Comparison of ENCODE assay signal across 32 cellular contexts in genomic region chr1:17116643-17117042, GRCh38. TPM values are rescaled to one million over a fixed set of nuclear protein-coding genes. Genes with fewer than 3 reads are reported as not detected.
"Had no signal": no experiment of that assay in that cellular context is flagged by ENCODE, and none has a peak within 500 bp of the region (broad histone marks: within the 10 kb centered on the region; RNA-seq: fewer than 3 reads in every experiment).

No MANE protein-coding gene starts in this region.

- FAIRE-seq: endothelial cell of umbilical vein, islet of Langerhans, urothelium cell line had no signal

- H3K36me3 ChIP-seq: colonic mucosa, esophagus muscularis mucosa, heart right ventricle, lower lobe of right lung, neural progenitor cell, ovary, stomach, thoracic aorta, tibial nerve, upper lobe of left lung had no signal

- H3K4me2 ChIP-seq: neural progenitor cell had no signal

- H3K9me3 ChIP-seq: colonic mucosa, esophagus muscularis mucosa, heart right ventricle, lower lobe of right lung, mucosa of descending colon, ovary, stomach, thoracic aorta, tibial nerve, upper lobe of left lung had no signal

- H3K4me3 Mint-ChIP-seq: central memory CD8-positive, alpha-beta T cell; dendritic cell treated with granulocyte-macrophage colony-stimulating factor and Interleukin-4, amounts not matched to agents 40 ng/mL and 50 ng/mL, for 4 days; memory B cell; mesothelial cell of epicardium; neural progenitor cell; stimulated activated effector memory CD8-positive, alpha-beta T cell treated with anti-CD3 and anti-CD28 coated beads, Interleukin-12 subunit alpha, Interleukin-12 subunit beta, amount 100 ng/mL, for 72 hours had no signal

- H3K9ac ChIP-seq: neural progenitor cell had no signal

- H2AFZ ChIP-seq: neural progenitor cell had no signal

- ATAC-seq: foreskin keratinocyte; heart right ventricle; left ventricle myocardium superior; lower lobe of right lung; mucosa of descending colon; sciatic nerve; stimulated activated effector memory CD8-positive, alpha-beta T cell treated with anti-CD3 and anti-CD28 coated beads, Interleukin-12 subunit alpha, Interleukin-12 subunit beta, amount 100 ng/mL, for 72 hours had no signal

- H3K27ac ChIP-seq: colonic mucosa, esophagus muscularis mucosa, foreskin keratinocyte, heart right ventricle, lower lobe of right lung, neural progenitor cell, ovary, stomach, thoracic aorta, upper lobe of left lung had no signal

- H3K27me3 ChIP-seq: colonic mucosa, ovary had no signal

- H3K4me3 ChIP-seq: esophagus muscularis mucosa, heart right ventricle, lower lobe of right lung, mucosa of descending colon, neural progenitor cell, ovary, stomach, thoracic aorta, tibial nerve, upper lobe of left lung had no signal

- H3K4me1 ChIP-seq: foreskin keratinocyte had no signal

- DNase-seq: colonic mucosa; effector memory CD4-positive, alpha-beta T cell; foreskin keratinocyte; glutamatergic neuron; heart right ventricle; hippocampal formation; left ventricle myocardium superior; lower lobe of right lung; mucosa of descending colon; naive B cell; nucleus accumbens; ovary; stimulated activated CD4-positive, alpha-beta T cell treated with anti-CD3 and anti-CD28 coated beads, Interleukin-2, amount 100 ng/mL, for 24 hours; stimulated activated CD4-positive, alpha-beta T cell treated with anti-CD3 and anti-CD28 coated beads, Interleukin-4, amount 100 ng/mL, for 24 hours; stimulated activated naive CD4-positive, alpha-beta T cell treated with Interleukin-2 at 50 U/mL for 16 hours; stomach; upper lobe of left lung had no signal

- H3K27ac Mint-ChIP-seq: dendritic cell treated with granulocyte-macrophage colony-stimulating factor and Interleukin-4, amounts not matched to agents 40 ng/mL and 50 ng/mL, for 4 days; memory B cell; mesothelial cell of epicardium; naive B cell; nephron; neural progenitor cell; stimulated activated effector memory CD8-positive, alpha-beta T cell treated with anti-CD3 and anti-CD28 coated beads, Interleukin-12 subunit alpha, Interleukin-12 subunit beta, amount 100 ng/mL, for 72 hours had no signal

- H3K36me3 Mint-ChIP-seq: memory B cell; mesothelial cell of epicardium; naive B cell; neural progenitor cell; stimulated activated effector memory CD8-positive, alpha-beta T cell treated with anti-CD3 and anti-CD28 coated beads, Interleukin-12 subunit alpha, Interleukin-12 subunit beta, amount 100 ng/mL, for 72 hours had no signal

- H3K9me3 Mint-ChIP-seq: central memory CD8-positive, alpha-beta T cell; dendritic cell treated with granulocyte-macrophage colony-stimulating factor and Interleukin-4, amounts not matched to agents 40 ng/mL and 50 ng/mL, for 4 days; memory B cell; mesothelial cell of epicardium; naive B cell; nephron; neural progenitor cell; stimulated activated effector memory CD8-positive, alpha-beta T cell treated with anti-CD3 and anti-CD28 coated beads, Interleukin-12 subunit alpha, Interleukin-12 subunit beta, amount 100 ng/mL, for 72 hours had no signal

RNA-seq across cellular contexts. Expression of gene PADI2, which starts 2.6 kb away (rescaled TPM):
- total RNA-seq: endothelial cell of umbilical vein, fibroblast of lung had no signal
- polyA plus RNA-seq: endothelial cell of umbilical vein had no signal
